Comparison of ENCODE assay signal across 16 cellular contexts in genomic region chr19:6069268-6069771, GRCh38. TPM values are rescaled to one million over a fixed set of nuclear protein-coding genes. Genes with fewer than 3 reads are reported as not detected.
DNase-seq lines count a peak whose midpoint lies in the region; ATAC-seq and TF ChIP-seq lines count a peak whose summit lies in the region.
"Had no signal": no experiment of that assay in that cellular context is flagged by ENCODE, and none has a peak within 500 bp of the region (broad histone marks: within the 10 kb centered on the region; RNA-seq: fewer than 3 reads in every experiment).

No MANE protein-coding gene starts in this region.

- TF ChIP-seq CTCF in right atrium auricular region (IDR thresholded peaks at IDR 0.05) = no peak
- no peak for TF ChIP-seq CTCF in heart right ventricle (IDR thresholded peaks at IDR 0.05)

- H3K36me3 ChIP-seq in right atrium auricular region = no peaks in the 10 kb centered on the region
- H3K36me3 ChIP-seq in heart right ventricle = no peaks in the 10 kb centered on the region
- H3K36me3 ChIP-seq in muscle layer of colon (ENCODE audit: insufficient read depth, low read length) = no peaks in the 10 kb centered on the region
- H3K36me3 ChIP-seq: WERI-Rb-1 had no signal

- peaks cover 2% of the 10 kb centered on the region for H3K36me3 Mint-ChIP-seq in activated T-helper 1 cell treated with anti-CD3 and anti-CD28 coated beads, Interleukin-12 subunit alpha, Interleukin-12 subunit beta, Interleukin-2, Interleukin-4 antibody, amounts not matched to agents 30 ng/mL and 10 ng/mL and 1 ng/mL, durations not matched to agents 14 hours and 24 hours and 36 hours (ENCODE audit: low read depth)

- H3K4me1 Mint-ChIP-seq in activated T-helper 1 cell treated with anti-CD3 and anti-CD28 coated beads, Interleukin-12 subunit alpha, Interleukin-12 subunit beta, Interleukin-2, Interleukin-4 antibody, amounts not matched to agents 30 ng/mL and 10 ng/mL and 1 ng/mL, durations not matched to agents 14 hours and 24 hours and 36 hours (ENCODE audit: low read depth) = peaks cover 29% of the 10 kb centered on the region

- no peaks in the 10 kb centered on the region for H3K9me3 ChIP-seq in right atrium auricular region
- no peaks in the 10 kb centered on the region for H3K9me3 ChIP-seq in heart right ventricle
- H3K9me3 ChIP-seq in muscle layer of colon (ENCODE audit: low read length) = no peaks in the 10 kb centered on the region

- intact Hi-C loops in heart right ventricle (cut with DNase I) = loop anchor here in 1 of 10 donors (5.0 kb wide), 1 partner anchor 38 kb away; no protein-coding TSS in a partner anchor
- intact Hi-C loops in activated T-helper 1 cell treated with anti-CD3 and anti-CD28 coated beads, Interleukin-12 subunit alpha, Interleukin-12 subunit beta, Interleukin-2, Interleukin-4 antibody, amounts not matched to agents 30 ng/mL and 10 ng/mL and 1 ng/mL, durations not matched to agents 14 hours and 24 hours and 36 hours (cut with micrococcal nuclease) = loop anchor here (5.0 kb wide), 1 partner anchor 58 kb away; no protein-coding TSS in a partner anchor

- H3K4me3 ChIP-seq in right atrium auricular region (no peak overlapping the region), heart right ventricle (no peak overlapping the region), muscle layer of colon (ENCODE audit: low read depth in 1 of 2, low read length in 2 of 2) (no peak overlapping the region)

- peaks cover 6% of the 10 kb centered on the region for H3K9me3 Mint-ChIP-seq in activated T-helper 1 cell treated with anti-CD3 and anti-CD28 coated beads, Interleukin-12 subunit alpha, Interleukin-12 subunit beta, Interleukin-2, Interleukin-4 antibody, amounts not matched to agents 30 ng/mL and 10 ng/mL and 1 ng/mL, durations not matched to agents 14 hours and 24 hours and 36 hours

- H3K27me3 ChIP-seq in right atrium auricular region (no peaks in the 10 kb centered on the region), heart right ventricle (no peaks in the 10 kb centered on the region), muscle layer of colon (ENCODE audit: control insufficient read depth in 1 of 2, insufficient read depth in 2 of 2, low read length in 2 of 2) (no peaks in the 10 kb centered on the region)

- no peak overlapping the region for H3K4me3 Mint-ChIP-seq in activated T-helper 1 cell treated with anti-CD3 and anti-CD28 coated beads, Interleukin-12 subunit alpha, Interleukin-12 subunit beta, Interleukin-2, Interleukin-4 antibody, amounts not matched to agents 30 ng/mL and 10 ng/mL and 1 ng/mL, durations not matched to agents 14 hours and 24 hours and 36 hours

- no peaks in the 10 kb centered on the region for H3K27me3 Mint-ChIP-seq in activated T-helper 1 cell treated with anti-CD3 and anti-CD28 coated beads, Interleukin-12 subunit alpha, Interleukin-12 subunit beta, Interleukin-2, Interleukin-4 antibody, amounts not matched to agents 30 ng/mL and 10 ng/mL and 1 ng/mL, durations not matched to agents 14 hours and 24 hours and 36 hours (ENCODE audit: insufficient read depth)

- H3K9ac ChIP-seq in muscle layer of colon (ENCODE audit: low read length) = no peak overlapping the region

- peak; percentile 36 for DNase-seq in right atrium auricular region (ENCODE audit: low spot score)
- no peak for DNase-seq in heart right ventricle
- DNase-seq in activated T-helper 1 cell treated with anti-CD3 and anti-CD28 coated beads, Interleukin-12 subunit alpha, Interleukin-12 subunit beta, Interleukin-2, Interleukin-4 antibody, amounts not matched to agents 30 ng/mL and 10 ng/mL and 1 ng/mL, durations not matched to agents 14 hours and 24 hours and 36 hours (ENCODE audit: low spot score) = no peak
- DNase-seq: AML-193; effector CD8-positive, alpha-beta T cell; GDM1; glutamatergic neuron; left ventricle myocardium superior; NCI-H526; SHP77 treated with DMSO at 0.1 percent for 48 hours; WERI-Rb-1 had no signal

- H3K27ac ChIP-seq in right atrium auricular region (no peak overlapping the region), heart right ventricle (peak overlapping the region in 2 of 10 donors; percentile 38 to 89), muscle layer of colon (ENCODE audit: low read depth, low read length) (peak overlapping the region; percentile 90)
- H3K27ac ChIP-seq: WERI-Rb-1 had no signal

- peaks cover 0 to 64% of the 10 kb centered on the region in 2 donors for H3K4me1 ChIP-seq in right atrium auricular region
- peaks cover 10 to 54% (median 44%) of the 10 kb centered on the region in 9 donors for H3K4me1 ChIP-seq in heart right ventricle
- H3K4me1 ChIP-seq in muscle layer of colon (ENCODE audit: insufficient read depth, low read length) = peaks cover 84% of the 10 kb centered on the region

- ATAC-seq in heart right ventricle (no peak), esophagus mucosa (no peak), HG03025 (IDR thresholded peaks at IDR 0.05; ENCODE audit: low FRiP score, unreplicated experiment) (no peak), HG02885 (IDR thresholded peaks at IDR 0.05; ENCODE audit: poor library complexity, unreplicated experiment) (no peak), HG02852 (IDR thresholded peaks at IDR 0.05; ENCODE audit: unreplicated experiment) (no peak)
- ATAC-seq: left ventricle myocardium superior had no signal

- H3K27ac Mint-ChIP-seq in activated T-helper 1 cell treated with anti-CD3 and anti-CD28 coated beads, Interleukin-12 subunit alpha, Interleukin-12 subunit beta, Interleukin-2, Interleukin-4 antibody, amounts not matched to agents 30 ng/mL and 10 ng/mL and 1 ng/mL, durations not matched to agents 14 hours and 24 hours and 36 hours = peak overlapping the region; percentile 14

RNA-seq across cellular contexts. Expression of gene RFX2, which starts 41.0 kb away (rescaled TPM):
- total RNA-seq in right atrium auricular region = 10 to 100 TPM; 12.7 to 16.1 TPM
- 10 to 100 TPM in 1 of 10 donors, 1 to 10 TPM in 9; 4.2 to 11.5 (median 5.0) TPM for total RNA-seq in heart right ventricle
- polyA plus RNA-seq in heart right ventricle = 10 to 100 TPM in 1 of 2 donors, 1 to 10 TPM in 1; 6.6 to 17.4 TPM
- 9.2 and 10.2 TPM in 2 replicates for total RNA-seq in activated T-helper 1 cell treated with anti-CD3 and anti-CD28 coated beads, Interleukin-12 subunit alpha, Interleukin-12 subunit beta, Interleukin-2, Interleukin-4 antibody, amounts not matched to agents 30 ng/mL and 10 ng/mL and 1 ng/mL, durations not matched to agents 14 hours and 24 hours and 36 hours
- 4.5 TPM for total RNA-seq in esophagus mucosa
